ENCODE assay signal across 14 cellular contexts in genomic region chr1:55868026-55868425, GRCh38.
DNase-seq lines count a peak whose midpoint lies in the region; ATAC-seq and TF ChIP-seq lines count a peak whose summit lies in the region.
"Had no signal": no experiment of that assay in that cellular context is flagged by ENCODE, and none has a peak within 500 bp of the region (broad histone marks: within the 10 kb centered on the region; RNA-seq: fewer than 3 reads in every experiment).

No MANE protein-coding gene starts in this region.

- no peaks in the 10 kb centered on the region for H4K20me1 ChIP-seq in OCI-LY7 (ENCODE audit: insufficient read depth, low read length)

- ATAC-seq in HG03469 (IDR thresholded peaks at IDR 0.05; ENCODE audit: unreplicated experiment) (no peak), HG03432 (IDR thresholded peaks at IDR 0.05; ENCODE audit: unreplicated experiment) (no peak), HG02642 (IDR thresholded peaks at IDR 0.05; ENCODE audit: poor library complexity, unreplicated experiment) (no peak)
- ATAC-seq: stimulated activated naive B cell treated with anti-CD40 and anti-IgM and Interleukin-4, amounts not matched to agents 10 μg/mL and 1 μg/mL and 100 μg/mL, for 72 hours had no signal

- CTCF ChIA-PET in A673 (lab: Charles Lee) (interaction anchor here (0.7 kb wide), 1 partner anchor 717 kb away, joined by 4 read pairs; no protein-coding TSS in a partner anchor), OCI-LY7 (lab: Charles Lee; ENCODE audit: unreplicated experiment) (no interaction called here)

- no peak overlapping the region for H3K4me3 ChIP-seq in A673 (ENCODE audit: low read depth, low read length, poor library complexity, severe bottlenecking)
- no peak overlapping the region for H3K4me3 ChIP-seq in HFF-Myc (replicated peaks; ENCODE audit: low read depth, low read length)
- no peak overlapping the region for H3K4me3 ChIP-seq in OCI-LY7 (ENCODE audit: low read depth, low read length, poor library complexity, severe bottlenecking)
- no peak overlapping the region for H3K4me3 ChIP-seq in fibroblast of villous mesenchyme (ENCODE audit: low read depth, low read length)
- no peak overlapping the region for H3K4me3 ChIP-seq in SJCRH30
- H3K4me3 ChIP-seq: adrenal gland, spleen had no signal

- H3K36me3 ChIP-seq in A673 (ENCODE audit: insufficient read depth, low read length, poor library complexity, severe bottlenecking) = no peaks in the 10 kb centered on the region
- no peaks in the 10 kb centered on the region for H3K36me3 ChIP-seq in OCI-LY7 (ENCODE audit: insufficient read depth, low read length)
- H3K36me3 ChIP-seq in SJCRH30 = no peaks in the 10 kb centered on the region
- H3K36me3 ChIP-seq: adrenal gland, BE2C, spleen had no signal

- no peaks in the 10 kb centered on the region for H3K9me2 ChIP-seq in OCI-LY7 (ENCODE audit: insufficient read depth, low read length)

- POLR2A ChIA-PET in A673 (lab: Charles Lee; ENCODE audit: low non-redundant PET) = no interaction called here
- POLR2A ChIA-PET in OCI-LY7 (lab: Charles Lee) = no interaction called here

- DNase-seq in A673 (ENCODE audit: low spot score) = peak; percentile 1
- peak; percentile 26 for DNase-seq in HFF-Myc (ENCODE audit: extremely low read depth, low read depth)
- no peak for DNase-seq in OCI-LY7 (ENCODE audit: low spot score)
- peak; percentile 19 for DNase-seq in fibroblast of villous mesenchyme (ENCODE audit: low read depth)
- no peak for DNase-seq in SJCRH30
- DNase-seq: activated CD4-positive, alpha-beta memory T cell treated with anti-CD3 and anti-CD28 coated beads, Interleukin-2, amount 10 ng/mL, durations not matched to agents 7 days and 5 days; adrenal gland; BE2C; midbrain; spleen; stimulated activated naive B cell treated with anti-CD40 and anti-IgM and Interleukin-4, amounts not matched to agents 10 μg/mL and 1 μg/mL and 100 μg/mL, for 72 hours had no signal

- H3K27me3 ChIP-seq in A673 (replicated peaks; ENCODE audit: insufficient read depth, low read depth, low read length, poor library complexity) (peaks cover 6% of the 10 kb centered on the region), SJCRH30 (peaks cover 4% of the 10 kb centered on the region; the same call in 1 of the 2 replicates)
- H3K27me3 ChIP-seq: adrenal gland, BE2C, spleen had no signal

- BruUV-seq in A673 (replicated peaks; lab: Mats Ljungman, UMichigan) (no TSS peak), OCI-LY7 (replicated peaks; lab: Mats Ljungman, UMichigan) (no TSS peak)

- H3K27ac ChIP-seq in A673 (ENCODE audit: low read depth, low read length, poor library complexity, severe bottlenecking) (no peak overlapping the region), OCI-LY7 (ENCODE audit: low read depth, low read length, poor library complexity, severe bottlenecking) (no peak overlapping the region), SJCRH30 (no peak overlapping the region)
- H3K27ac ChIP-seq: adrenal gland, spleen had no signal

- H3K4me1 ChIP-seq in A673 (ENCODE audit: insufficient read depth, low read length, poor library complexity, severe bottlenecking) (no peaks in the 10 kb centered on the region), OCI-LY7 (ENCODE audit: insufficient read depth, low read length, poor library complexity, severe bottlenecking) (no peaks in the 10 kb centered on the region), SJCRH30 (no peaks in the 10 kb centered on the region)
- H3K4me1 ChIP-seq: adrenal gland, BE2C, spleen had no signal

- no peak overlapping the region for H3K4me2 ChIP-seq in OCI-LY7 (ENCODE audit: low read length)

- H2AFZ ChIP-seq in OCI-LY7 (ENCODE audit: low read length) = no peak overlapping the region

- TF ChIP-seq CTCF in A673 (conservative IDR thresholded peaks at IDR 0.05; ENCODE audit: low read depth, low read length) (no peak; the same call in 1 of the 2 replicates), HFF-Myc (IDR thresholded peaks at IDR 0.05; ENCODE audit: low read depth, low read length, missing control alignments) (no peak), OCI-LY7 (conservative IDR thresholded peaks at IDR 0.05; ENCODE audit: low read length) (0 out of 2 replicates have a peak, but pooled peaks have one; percentile 12), fibroblast of villous mesenchyme (IDR thresholded peaks at IDR 0.05; ENCODE audit: insufficient read depth, low read depth, low read length) (peak; percentile 7)

- H3K9me3 ChIP-seq in A673 (ENCODE audit: low read depth, low read length, poor library complexity, severe bottlenecking) (no peaks in the 10 kb centered on the region), OCI-LY7 (ENCODE audit: low read length) (no peaks in the 10 kb centered on the region), SJCRH30 (replicated peaks) (no peaks in the 10 kb centered on the region)
- H3K9me3 ChIP-seq: adrenal gland, BE2C, spleen had no signal

- intact Hi-C loops in A673 (cut with micrococcal nuclease; ENCODE audit: unreplicated experiment) = no loop called here
- intact Hi-C loops in OCI-LY7 (cut with micrococcal nuclease; ENCODE audit: unreplicated experiment) = no loop called here

- no peaks in the 10 kb centered on the region for H3K79me2 ChIP-seq in OCI-LY7 (ENCODE audit: insufficient read depth, low read depth, low read length)

Comparison
In these comparisons a context has a peak if more than half of its experiments do, and no peak if none do; other contexts are left out.
1. DNase-seq: peak in A673 (single experiment), HFF-Myc (single experiment) and fibroblast of villous mesenchyme (single experiment); none in OCI-LY7 (single experiment) and SJCRH30 (0 of 2).
2. CTCF ChIP-seq: peak in OCI-LY7 (single experiment) and fibroblast of villous mesenchyme (single experiment); none in A673 (single experiment) and HFF-Myc (single experiment).